14 cellular contexts compared by ENCODE assay signal in genomic region chr3:5092018-5092417, GRCh38.
"Had no signal": no experiment of that assay in that cellular context is flagged by ENCODE, and none has a peak within 500 bp of the region (broad histone marks: within the 10 kb centered on the region; RNA-seq: fewer than 3 reads in every experiment).

No MANE protein-coding gene starts in this region.

- H3K9me3 Mint-ChIP-seq: activated naive CD8-positive, alpha-beta T cell treated with anti-CD3 and anti-CD28 coated beads, Interleukin-2, amount 10 ng/mL, durations not matched to agents 7 days and 5 days; activated T-helper 17 cell treated with anti-CD3 and anti-CD28 coated beads, Interleukin-2, amount 50 U/mL, for 72 hours; immature natural killer cell; natural killer cell had no signal

- H3K27me3 ChIP-seq: pancreas had no signal

- H3K27ac Mint-ChIP-seq: activated naive CD8-positive, alpha-beta T cell treated with anti-CD3 and anti-CD28 coated beads, Interleukin-2, amount 10 ng/mL, durations not matched to agents 7 days and 5 days; activated T-helper 17 cell treated with anti-CD3 and anti-CD28 coated beads, Interleukin-2, amount 50 U/mL, for 72 hours; immature natural killer cell; natural killer cell had no signal

- H3K9me3 ChIP-seq: esophagus muscularis mucosa, pancreas, spleen had no signal

- DNase-seq: activated CD4-positive, alpha-beta T cell treated with anti-CD3 and anti-CD28 coated beads, Interleukin-2, amount 50 U/mL, for 4 hours; activated naive CD4-positive, alpha-beta T cell treated with Interleukin-2 at 50 U/mL for 16 hours; activated naive CD8-positive, alpha-beta T cell treated with anti-CD3 and anti-CD28 coated beads, Interleukin-2, amount 10 ng/mL, durations not matched to agents 7 days and 5 days; activated T-cell treated with anti-CD3 and anti-CD28 coated beads for 4 hours; amygdala; caudate nucleus; immature natural killer cell; natural killer cell; pancreas; spleen; stimulated activated naive CD4-positive, alpha-beta T cell; SW 1271 had no signal

- H3K4me3 ChIP-seq: esophagus muscularis mucosa, pancreas, spleen had no signal

- H3K4me3 Mint-ChIP-seq: activated naive CD8-positive, alpha-beta T cell treated with anti-CD3 and anti-CD28 coated beads, Interleukin-2, amount 10 ng/mL, durations not matched to agents 7 days and 5 days; activated T-helper 17 cell treated with anti-CD3 and anti-CD28 coated beads, Interleukin-2, amount 50 U/mL, for 72 hours; immature natural killer cell; natural killer cell had no signal

- H3K36me3 Mint-ChIP-seq: activated naive CD8-positive, alpha-beta T cell treated with anti-CD3 and anti-CD28 coated beads, Interleukin-2, amount 10 ng/mL, durations not matched to agents 7 days and 5 days; immature natural killer cell; natural killer cell had no signal

- H3K36me3 ChIP-seq: esophagus muscularis mucosa, pancreas, spleen had no signal

- H3K4me1 Mint-ChIP-seq: activated T-helper 17 cell treated with anti-CD3 and anti-CD28 coated beads, Interleukin-2, amount 50 U/mL, for 72 hours; immature natural killer cell; natural killer cell had no signal

- ATAC-seq: activated T-helper 17 cell treated with anti-CD3 and anti-CD28 coated beads, Interleukin-2, amount 50 U/mL, for 72 hours; natural killer cell; pancreas had no signal

- H3K27ac ChIP-seq: esophagus muscularis mucosa, pancreas had no signal

- H3K4me1 ChIP-seq: pancreas had no signal
